8 cellular contexts compared by ENCODE assay signal in the genomic region with DNA sequence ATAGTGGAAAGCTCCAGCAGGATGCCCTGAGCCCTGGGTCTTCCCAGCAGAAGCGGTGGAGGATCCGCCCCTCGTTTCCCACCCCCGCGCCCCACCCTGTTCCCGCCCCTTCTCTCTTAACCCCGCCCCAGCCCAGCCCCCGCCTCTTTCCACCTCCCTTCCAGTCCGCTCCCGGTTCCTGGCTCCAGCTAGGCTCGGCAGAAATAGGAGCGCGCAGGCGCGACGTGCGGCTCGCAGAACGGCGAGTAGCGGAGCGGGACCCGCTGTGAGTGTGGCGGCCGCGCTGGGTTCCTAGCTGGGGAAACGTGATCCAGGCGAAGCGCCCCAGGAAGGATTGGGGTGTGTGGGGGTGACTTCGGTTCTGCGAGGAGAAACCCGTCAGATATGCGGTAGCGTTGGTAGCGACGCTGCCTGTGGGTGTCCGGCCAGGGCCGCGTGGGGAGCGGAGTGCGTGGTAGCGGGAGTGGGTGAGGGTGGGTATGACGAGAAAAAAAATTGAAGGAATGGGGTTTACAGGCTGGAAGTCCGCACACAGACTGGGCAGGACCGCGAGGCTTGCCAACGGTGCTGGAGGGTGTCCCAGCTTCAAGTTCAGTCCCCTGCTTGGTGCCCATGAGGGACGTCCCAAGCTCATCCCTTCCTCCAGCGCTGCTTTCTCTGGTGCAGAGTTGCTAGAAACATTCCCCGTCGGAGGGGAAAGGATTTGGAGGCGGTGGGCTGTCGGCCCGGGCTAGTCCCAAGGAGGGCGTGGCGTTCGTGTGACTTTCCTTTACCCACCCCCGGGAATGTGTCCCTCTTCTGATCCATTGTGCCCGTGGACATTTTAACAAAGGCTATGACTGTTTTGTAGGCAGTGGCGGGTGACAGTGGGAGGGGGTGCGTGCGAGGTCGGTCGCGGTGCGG. TPM values are rescaled to one million over a fixed set of nuclear protein-coding genes. Genes with fewer than 3 reads are reported as not detected.
DNase-seq lines count a peak whose midpoint lies in the region; ATAC-seq, FAIRE-seq and TF ChIP-seq lines count a peak whose summit lies in the region.

Gene PRRG1, plus strand, starts transcription at position 234 of the 903 bp plus-strand sequence. CDS start 56,886 bp downstream, outside the sequence.

- H3K27ac Mint-ChIP-seq in stimulated activated naive CD8-positive, alpha-beta T cell treated with anti-CD3 and anti-CD28 coated beads, Interleukin-15, amount 100 ng/mL, for 72 hours: no peak within 1 kb of the TSS
- H3K27ac Mint-ChIP-seq in activated CD8-positive, alpha-beta memory T cell treated with anti-CD3 and anti-CD28 coated beads, Interleukin-2, amount 10 ng/mL, durations not matched to agents 7 days and 5 days: no peak within 1 kb of the TSS

- H3K36me3 ChIP-seq in SJCRH30 (no peaks in the 10 kb centered on the region), endothelial cell of umbilical vein (ENCODE audit: control insufficient read depth in 2 of 2, extremely low read depth in 1 of 2, insufficient read depth in 2 of 2, low read length in 2 of 2) (no peaks in the 10 kb centered on the region), lower lobe of right lung (no peaks in the 10 kb centered on the region)

- TF ChIP-seq POLR2A in endothelial cell of umbilical vein (IDR thresholded peaks at IDR 0.05; ENCODE audit: low read depth, low read length): peak; percentile 80
- no peak for TF ChIP-seq POLR2A in GM12891 (IDR thresholded peaks at IDR 0.05; ENCODE audit: low read depth, low read length)

- peak; percentile 97 for ATAC-seq in lower lobe of right lung
- ATAC-seq in stimulated activated naive CD8-positive, alpha-beta T cell treated with anti-CD3 and anti-CD28 coated beads, Interleukin-15, amount 100 ng/mL, for 72 hours: no peak
- no peak for ATAC-seq in activated CD8-positive, alpha-beta memory T cell treated with anti-CD3 and anti-CD28 coated beads, Interleukin-2, amount 10 ng/mL, durations not matched to agents 7 days and 5 days

- peak within 1 kb of the TSS; percentile 92 for H3K4me2 ChIP-seq in endothelial cell of umbilical vein (ENCODE audit: insufficient read depth, low read length)

- H3K9ac ChIP-seq in endothelial cell of umbilical vein (replicated peaks; ENCODE audit: extremely low read depth, insufficient read depth, low read length): peak within 1 kb of the TSS; percentile 80

- H3K27ac ChIP-seq in SJCRH30: peak within 1 kb of the TSS; percentile 76
- H3K27ac ChIP-seq in endothelial cell of umbilical vein (ENCODE audit: insufficient read depth, low read depth, low read length): peak within 1 kb of the TSS; percentile 89
- peak within 1 kb of the TSS; percentile 76 for H3K27ac ChIP-seq in lower lobe of right lung

- H3K36me3 Mint-ChIP-seq in activated CD8-positive, alpha-beta memory T cell treated with anti-CD3 and anti-CD28 coated beads, Interleukin-2, amount 10 ng/mL, durations not matched to agents 7 days and 5 days: no peaks in the 10 kb centered on the region

- peak; percentile 94 for FAIRE-seq in endothelial cell of umbilical vein (lab: Jason Lieb, UNC)
- no peak for FAIRE-seq in GM12891 (lab: Jason Lieb, UNC)

- intact Hi-C loops in endothelial cell of umbilical vein (cut with micrococcal nuclease): loop anchor here (1.0 to 5.0 kb wide), 3 partner anchors 31 to 643 kb away; a partner anchor contains a TSS
- intact Hi-C loops in lower lobe of right lung (cut with DNase I): no loop called here

- H3K4me1 Mint-ChIP-seq in stimulated activated naive CD8-positive, alpha-beta T cell treated with anti-CD3 and anti-CD28 coated beads, Interleukin-15, amount 100 ng/mL, for 72 hours: peaks cover 5% of the 10 kb centered on the region
- H3K4me1 Mint-ChIP-seq in activated CD8-positive, alpha-beta memory T cell treated with anti-CD3 and anti-CD28 coated beads, Interleukin-2, amount 10 ng/mL, durations not matched to agents 7 days and 5 days: peaks cover 3% of the 10 kb centered on the region

- no peak for TF ChIP-seq CTCF in endothelial cell of umbilical vein (IDR thresholded peaks at IDR 0.05; ENCODE audit: extremely low read depth in 1 of 2, insufficient read depth in 1 of 2, low read depth in 1 of 2, low read length in 2 of 2)
- no peak for TF ChIP-seq CTCF in lower lobe of right lung (IDR thresholded peaks at IDR 0.05)

- H3K79me2 ChIP-seq in endothelial cell of umbilical vein (ENCODE audit: control insufficient read depth, insufficient read depth, low read length): peaks cover 27% of the 10 kb centered on the region

- H3K9me3 ChIP-seq in SJCRH30 (replicated peaks) (no peaks in the 10 kb centered on the region), endothelial cell of umbilical vein (replicated peaks; ENCODE audit: control insufficient read depth, insufficient read depth, low read length) (no peaks in the 10 kb centered on the region), lower lobe of right lung (no peaks in the 10 kb centered on the region)

- CTCF ChIA-PET in endothelial cell of umbilical vein (lab: Charles Lee): interaction anchor here (0.6 to 1.4 kb wide), 2 partner anchors 22 to 914 kb away, joined by 3 to 6 read pairs; no protein-coding TSS in a partner anchor
- CTCF ChIA-PET in activated CD8-positive, alpha-beta memory T cell treated with anti-CD3 and anti-CD28 coated beads, Interleukin-2, amount 10 ng/mL, durations not matched to agents 7 days and 5 days (lab: Charles Lee): no interaction called here

- peak within 1 kb of the TSS; percentile 57 to 61 for H3K4me3 Mint-ChIP-seq in stimulated activated naive CD8-positive, alpha-beta T cell treated with anti-CD3 and anti-CD28 coated beads, Interleukin-15, amount 100 ng/mL, for 72 hours
- H3K4me3 Mint-ChIP-seq in activated CD8-positive, alpha-beta memory T cell treated with anti-CD3 and anti-CD28 coated beads, Interleukin-2, amount 10 ng/mL, durations not matched to agents 7 days and 5 days: no peak within 1 kb of the TSS

- no peaks in the 10 kb centered on the region for H3K27me3 ChIP-seq in SJCRH30
- H3K27me3 ChIP-seq in endothelial cell of umbilical vein (ENCODE audit: control insufficient read depth in 2 of 2, insufficient read depth in 2 of 2, low read length in 2 of 2): no peaks in the 10 kb centered on the region
- H3K27me3 ChIP-seq in lower lobe of right lung (ENCODE audit: low read depth): no peaks in the 10 kb centered on the region

- H2AFZ ChIP-seq in endothelial cell of umbilical vein (ENCODE audit: low read depth, low read length): peak within 1 kb of the TSS; percentile 83

- POLR2A ChIA-PET in endothelial cell of umbilical vein (lab: Charles Lee): interaction anchor here (0.6 to 1.5 kb wide), 4 partner anchors 19 to 77 kb away, joined by 3 read pairs; no protein-coding TSS in a partner anchor

- H3K9me1 ChIP-seq in endothelial cell of umbilical vein (replicated peaks; ENCODE audit: control insufficient read depth, extremely low read depth, insufficient read depth, low read length): no peaks in the 10 kb centered on the region

- H3K9me3 Mint-ChIP-seq in stimulated activated naive CD8-positive, alpha-beta T cell treated with anti-CD3 and anti-CD28 coated beads, Interleukin-15, amount 100 ng/mL, for 72 hours: no peaks in the 10 kb centered on the region
- no peaks in the 10 kb centered on the region for H3K9me3 Mint-ChIP-seq in activated CD8-positive, alpha-beta memory T cell treated with anti-CD3 and anti-CD28 coated beads, Interleukin-2, amount 10 ng/mL, durations not matched to agents 7 days and 5 days (ENCODE audit: low read depth)

- BruUV-seq in endothelial cell of umbilical vein (replicated peaks; lab: Mats Ljungman, UMichigan): TSS peak; percentile 75

- dilution Hi-C loops in endothelial cell of umbilical vein (cut with MboI; ENCODE audit: extremely low pct_ligation_motif_present, low sequenced_read_pairs): no loop called here

- H3K4me1 ChIP-seq in SJCRH30 (no peaks in the 10 kb centered on the region), endothelial cell of umbilical vein (ENCODE audit: control insufficient read depth, extremely low read depth, insufficient read depth, low read length) (peaks cover 6% of the 10 kb centered on the region), lower lobe of right lung (no peaks in the 10 kb centered on the region)

- H4K20me1 ChIP-seq in endothelial cell of umbilical vein (replicated peaks; ENCODE audit: control insufficient read depth, extremely low read depth, insufficient read depth, low read length): no peaks in the 10 kb centered on the region

- H3K27me3 Mint-ChIP-seq in stimulated activated naive CD8-positive, alpha-beta T cell treated with anti-CD3 and anti-CD28 coated beads, Interleukin-15, amount 100 ng/mL, for 72 hours: peaks cover 23% of the 10 kb centered on the region
- peaks cover 14% of the 10 kb centered on the region for H3K27me3 Mint-ChIP-seq in activated CD8-positive, alpha-beta memory T cell treated with anti-CD3 and anti-CD28 coated beads, Interleukin-2, amount 10 ng/mL, durations not matched to agents 7 days and 5 days

- DNase-seq in AG08396 (ENCODE audit: low spot score): peak; percentile 82
- DNase-seq in HPDE6-E6E7 (ENCODE audit: extremely low spot score): peak; percentile 59
- DNase-seq in SJCRH30: peak; percentile 77 to 79
- DNase-seq in endothelial cell of umbilical vein (ENCODE audit: low read depth, low spot score): peak; percentile 77
- DNase-seq in lower lobe of right lung: peak; percentile 83
- DNase-seq in stimulated activated naive CD8-positive, alpha-beta T cell treated with anti-CD3 and anti-CD28 coated beads, Interleukin-15, amount 100 ng/mL, for 72 hours: no peak
- DNase-seq in activated CD8-positive, alpha-beta memory T cell treated with anti-CD3 and anti-CD28 coated beads, Interleukin-2, amount 10 ng/mL, durations not matched to agents 7 days and 5 days: no peak
- DNase-seq in GM12891 (ENCODE audit: insufficient read length, low spot score): no peak

- H3K4me3 ChIP-seq in SJCRH30 (peak within 1 kb of the TSS; percentile 80), endothelial cell of umbilical vein (replicated peaks in 1 of 3; ENCODE audit: insufficient read depth in 1 of 3, low read depth in 1 of 3, low read length in 3 of 3) (peak within 1 kb of the TSS; percentile 64 to 98 (median 68)), lower lobe of right lung (peak within 1 kb of the TSS; percentile 66)

TF ChIP-seq in GM12891, 5 proteins besides CTCF, POLR2A, EP300 and RAD21 (continues in another document):
- TF ChIP-seq PAX5 (IDR thresholded peaks at IDR 0.05; ENCODE audit: insufficient read depth, low read length, severe bottlenecking): no peak

RNA-seq across cellular contexts. Expression of gene PRRG1, which starts in this region (rescaled TPM):
- 9.8 and 10.9 TPM in 2 replicates for total RNA-seq in SJCRH30 (2014; rRNA removed; shearing (Covaris generic))
- 28.3 and 37.6 TPM in 2 replicates for total RNA-seq in endothelial cell of umbilical vein
- polyA plus RNA-seq in endothelial cell of umbilical vein: 46.3 TPM in 2 replicates
- 22.4 and 22.5 TPM in 2 replicates for polyA plus RNA-seq in endothelial cell of umbilical vein (2011; cell fraction: cytosol; rRNA removed)
- 29.3 and 33.3 TPM in 2 replicates for polyA plus RNA-seq in endothelial cell of umbilical vein (2011; cell fraction: nucleus; rRNA removed)
- polyA plus RNA-seq in endothelial cell of umbilical vein (2012): 28.8 and 39.5 TPM in 2 replicates
- 91.0 and 105 TPM in 2 replicates for polyA minus RNA-seq in endothelial cell of umbilical vein
- polyA minus RNA-seq in endothelial cell of umbilical vein (2011; cell fraction: cytosol; rRNA and poly(A)+ RNA removed): 10.9 TPM
- polyA minus RNA-seq in endothelial cell of umbilical vein (2011; cell fraction: nucleus; rRNA and poly(A)+ RNA removed): 57.9 and 77.3 TPM in 2 replicates
- total RNA-seq in lower lobe of right lung: 16.2 TPM
- not detected for total RNA-seq in activated CD8-positive, alpha-beta memory T cell treated with anti-CD3 and anti-CD28 coated beads, Interleukin-2, amount 10 ng/mL, durations not matched to agents 7 days and 5 days
- polyA plus RNA-seq in GM12891 (2012; ENCODE audit: low read depth, missing spikeins): not detected

Comparison
In these comparisons a context has a peak if more than half of its experiments do, and no peak if none do; other contexts are left out.
1. RNA of gene PRRG1 (total RNA-seq): 28.3 to 37.6 TPM in endothelial cell of umbilical vein, 16.2 TPM in lower lobe of right lung (single experiment) and 9.8 to 10.9 TPM in SJCRH30; not detected in activated CD8-positive, alpha-beta memory T cell treated with anti-CD3 and anti-CD28 coated beads, Interleukin-2, amount 10 ng/mL, durations not matched to agents 7 days and 5 days; every median in the first group is over 10 times any median in the second.
2. DNase-seq: peak in AG08396 (single experiment), HPDE6-E6E7 (single experiment), SJCRH30 (2 of 2), endothelial cell of umbilical vein (single experiment) and lower lobe of right lung (single experiment); none in stimulated activated naive CD8-positive, alpha-beta T cell treated with anti-CD3 and anti-CD28 coated beads, Interleukin-15, amount 100 ng/mL, for 72 hours (0 of 2), activated CD8-positive, alpha-beta memory T cell treated with anti-CD3 and anti-CD28 coated beads, Interleukin-2, amount 10 ng/mL, durations not matched to agents 7 days and 5 days (single experiment) and GM12891 (single experiment).
3. ATAC-seq: peak in lower lobe of right lung (2 of 2); none in stimulated activated naive CD8-positive, alpha-beta T cell treated with anti-CD3 and anti-CD28 coated beads, Interleukin-15, amount 100 ng/mL, for 72 hours (single experiment) and activated CD8-positive, alpha-beta memory T cell treated with anti-CD3 and anti-CD28 coated beads, Interleukin-2, amount 10 ng/mL, durations not matched to agents 7 days and 5 days (single experiment).
4. Peak in every context shown above with its lines, with median percentiles within 50 percentile points of each other: H3K27ac ChIP-seq and H3K4me3 ChIP-seq.